Comparison of ENCODE assay signal across 19 cellular contexts in genomic region chr2:31805688-31806087, GRCh38.
A peak's percentile ranks its signal among the peaks of the same experiment; 100 is the strongest.
DNase-seq lines count a peak whose midpoint lies in the region; ATAC-seq, FAIRE-seq and TF ChIP-seq lines count a peak whose summit lies in the region.
"Had no signal": no experiment of that assay in that cellular context is flagged by ENCODE, and none has a peak within 500 bp of the region (broad histone marks: within the 10 kb centered on the region; RNA-seq: fewer than 3 reads in every experiment).

No MANE protein-coding gene starts in this region.

- intact Hi-C loops in endothelial cell of umbilical vein (cut with micrococcal nuclease): no loop called here

- H3K9me3 ChIP-seq in HEK293 (ENCODE audit: control insufficient read depth, insufficient read depth, low read depth, low read length) (no peaks in the 10 kb centered on the region), endothelial cell of umbilical vein (replicated peaks; ENCODE audit: control insufficient read depth, insufficient read depth, low read length) (no peaks in the 10 kb centered on the region), trophoblast cell (ENCODE audit: insufficient read depth, low read depth, low read length) (peaks cover 4% of the 10 kb centered on the region)

- H4K12ac ChIP-seq in trophoblast cell (ENCODE audit: low read depth, low read length): no peak overlapping the region

- FAIRE-seq in endothelial cell of umbilical vein (lab: Jason Lieb, UNC): no peak
- FAIRE-seq: GM19239, H54 had no signal

- POLR2A ChIA-PET in HEK293 (lab: Yijun Ruan, JAX) (interaction anchor here (0.7 kb wide), 1 partner anchor 104 kb away, joined by 4 read pairs; no protein-coding TSS in a partner anchor), WTC11 (lab: Charles Lee) (no interaction called here), endothelial cell of umbilical vein (lab: Charles Lee) (no interaction called here)

- H3K9ac ChIP-seq in endothelial cell of umbilical vein (replicated peaks; ENCODE audit: extremely low read depth, insufficient read depth, low read length) (no peak overlapping the region), trophoblast cell (ENCODE audit: low read length) (peak overlapping the region; percentile 59)
- H3K9ac ChIP-seq: BLaER1 treated with 17β-estradiol and CSF1 and Interleukin-3, amounts not matched to agents 10 nM and 100 nM; GM23248 had no signal

- H3K18ac ChIP-seq in trophoblast cell (ENCODE audit: low read length): no peak overlapping the region

- H3K4me3 ChIP-seq in HEK293 (ENCODE audit: low read depth, low read length) (no peak overlapping the region), endothelial cell of umbilical vein (replicated peaks in 1 of 3; ENCODE audit: insufficient read depth in 1 of 3, low read depth in 1 of 3, low read length in 3 of 3) (no peak overlapping the region), trophoblast cell (ENCODE audit: low read depth, low read length) (peak overlapping the region; percentile 63)
- H3K4me3 ChIP-seq: BLaER1 treated with 17β-estradiol and CSF1 and Interleukin-3, amounts not matched to agents 10 nM and 100 nM; GM23248 had no signal

- no peak overlapping the region for H4K91ac ChIP-seq in trophoblast cell (ENCODE audit: low read depth, low read length)

- no peak overlapping the region for H2BK5ac ChIP-seq in trophoblast cell (ENCODE audit: low read depth, low read length, poor library complexity)

- H2BK120ac ChIP-seq in trophoblast cell (ENCODE audit: insufficient read depth, low read length, poor library complexity): no peak overlapping the region

- no peaks in the 10 kb centered on the region for H3K4me1 ChIP-seq in HEK293 (ENCODE audit: control insufficient read depth, insufficient read depth, low read length)
- H3K4me1 ChIP-seq in endothelial cell of umbilical vein (ENCODE audit: control insufficient read depth, extremely low read depth, insufficient read depth, low read length): no peaks in the 10 kb centered on the region
- H3K4me1 ChIP-seq in trophoblast cell (ENCODE audit: control insufficient read depth in 1 of 2, insufficient read depth in 2 of 2, low read length in 2 of 2): no peaks in the 10 kb centered on the region
- H3K4me1 ChIP-seq: BLaER1 treated with 17β-estradiol and CSF1 and Interleukin-3, amounts not matched to agents 10 nM and 100 nM had no signal

- H3K4me2 ChIP-seq in endothelial cell of umbilical vein (ENCODE audit: insufficient read depth, low read length) (no peak overlapping the region), trophoblast cell (ENCODE audit: low read length) (no peak overlapping the region)
- H3K4me2 ChIP-seq: BLaER1 treated with 17β-estradiol and CSF1 and Interleukin-3, amounts not matched to agents 10 nM and 100 nM had no signal

- H2AK5ac ChIP-seq in trophoblast cell (ENCODE audit: low read length): no peak overlapping the region

- no peaks in the 10 kb centered on the region for H4K20me1 ChIP-seq in endothelial cell of umbilical vein (replicated peaks; ENCODE audit: control insufficient read depth, extremely low read depth, insufficient read depth, low read length)
- H4K20me1 ChIP-seq: BLaER1 treated with 17β-estradiol and CSF1 and Interleukin-3, amounts not matched to agents 10 nM and 100 nM had no signal

- WGBS in trophoblast cell (ENCODE audit: extremely low coverage, insufficient coverage, insufficient read length): no CpG with 5 or more reads among the region's 16 CpGs

- dilution Hi-C loops in endothelial cell of umbilical vein (cut with MboI; ENCODE audit: extremely low pct_ligation_motif_present, low sequenced_read_pairs): no loop called here

- no peak for DNase-seq in WTC11 (ENCODE audit: low spot score)
- no peak for DNase-seq in endothelial cell of umbilical vein (ENCODE audit: low read depth, low spot score)
- DNase-seq in trophoblast cell: no peak
- no peak for DNase-seq in activated T-cell treated with anti-CD3 and anti-CD28 coated beads, Interleukin-2, amount 50 U/mL, for 24 hours
- DNase-seq in kidney glomerular epithelial cell (lab: John Stamatoyannopoulos, UW): no peak
- DNase-seq: Calu3; CD8-positive, alpha-beta T cell; DMS79 treated with DMSO at 0.1 percent for 48 hours; GF-D8; GM23248; KBM-7 had no signal

- H3K27me3 Mint-ChIP-seq in WTC11 (ENCODE audit: low read depth): peaks cover 3% of the 10 kb centered on the region; the same call in 1 of the 2 replicates
- H3K27me3 Mint-ChIP-seq in activated T-cell treated with anti-CD3 and anti-CD28 coated beads, Interleukin-2, amount 50 U/mL, for 24 hours: peaks cover 8% of the 10 kb centered on the region
- H3K27me3 Mint-ChIP-seq: IgD-negative memory B cell had no signal

- H3K27ac ChIP-seq in HEK293 (ENCODE audit: extremely low read depth, low read depth, low read length) (no peak overlapping the region), endothelial cell of umbilical vein (ENCODE audit: insufficient read depth, low read depth, low read length) (no peak overlapping the region), trophoblast cell (ENCODE audit: low read depth, low read length) (no peak overlapping the region)
- H3K27ac ChIP-seq: BLaER1 treated with 17β-estradiol and CSF1 and Interleukin-3, amounts not matched to agents 10 nM and 100 nM; GM23248 had no signal

- H3K4me3 Mint-ChIP-seq in WTC11: no peak overlapping the region
- H3K4me3 Mint-ChIP-seq in activated T-cell treated with anti-CD3 and anti-CD28 coated beads, Interleukin-2, amount 50 U/mL, for 24 hours: no peak overlapping the region
- H3K4me3 Mint-ChIP-seq: B cell; CD8-positive, alpha-beta T cell; IgD-negative memory B cell had no signal

- H3K79me2 ChIP-seq in endothelial cell of umbilical vein (ENCODE audit: control insufficient read depth, insufficient read depth, low read length): no peaks in the 10 kb centered on the region
- no peaks in the 10 kb centered on the region for H3K79me2 ChIP-seq in trophoblast cell (ENCODE audit: control insufficient read depth, insufficient read depth, low read length, poor library complexity)

- H3K4me1 Mint-ChIP-seq in WTC11: peaks cover 6% of the 10 kb centered on the region
- H3K4me1 Mint-ChIP-seq in activated T-cell treated with anti-CD3 and anti-CD28 coated beads, Interleukin-2, amount 50 U/mL, for 24 hours (ENCODE audit: low read depth): peaks cover 6% of the 10 kb centered on the region
- H3K4me1 Mint-ChIP-seq: B cell, IgD-negative memory B cell had no signal

- H3K23ac ChIP-seq in trophoblast cell (ENCODE audit: low read length): peak overlapping the region; percentile 2

- H3K27ac Mint-ChIP-seq in WTC11: peak overlapping the region; percentile 58; the same call in 1 of the 2 replicates
- H3K27ac Mint-ChIP-seq in activated T-cell treated with anti-CD3 and anti-CD28 coated beads, Interleukin-2, amount 50 U/mL, for 24 hours: no peak overlapping the region
- H3K27ac Mint-ChIP-seq: B cell; CD8-positive, alpha-beta T cell; IgD-negative memory B cell had no signal

- no peak overlapping the region for H3K4ac ChIP-seq in trophoblast cell (ENCODE audit: low read depth, low read length)

- H3K79me1 ChIP-seq in trophoblast cell (ENCODE audit: low read length): no peaks in the 10 kb centered on the region

- TF ChIP-seq CTCF in HEK293 (tag by site-specific recombination; IDR thresholded peaks at IDR 0.05) (no peak), WTC11 (IDR thresholded peaks at IDR 0.05) (no peak), endothelial cell of umbilical vein (IDR thresholded peaks at IDR 0.05; ENCODE audit: extremely low read depth in 1 of 2, insufficient read depth in 1 of 2, low read depth in 1 of 2, low read length in 2 of 2) (no peak)

- H3K27me3 ChIP-seq in endothelial cell of umbilical vein (ENCODE audit: control insufficient read depth in 2 of 2, insufficient read depth in 2 of 2, low read length in 2 of 2) (no peaks in the 10 kb centered on the region), trophoblast cell (ENCODE audit: insufficient read depth, low read length) (no peaks in the 10 kb centered on the region)
- H3K27me3 ChIP-seq: BLaER1 treated with 17β-estradiol and CSF1 and Interleukin-3, amounts not matched to agents 10 nM and 100 nM had no signal

- TF ChIP-seq POLR2A in endothelial cell of umbilical vein (IDR thresholded peaks at IDR 0.05; ENCODE audit: low read depth, low read length): no peak

- no peaks in the 10 kb centered on the region for H3K36me3 Mint-ChIP-seq in WTC11
- H3K36me3 Mint-ChIP-seq in activated T-cell treated with anti-CD3 and anti-CD28 coated beads, Interleukin-2, amount 50 U/mL, for 24 hours (ENCODE audit: low read depth): no peaks in the 10 kb centered on the region
- H3K36me3 Mint-ChIP-seq: CD8-positive, alpha-beta T cell; IgD-negative memory B cell had no signal

- H2BK12ac ChIP-seq in trophoblast cell (ENCODE audit: low read length): no peak overlapping the region

- no peaks in the 10 kb centered on the region for H3K9me1 ChIP-seq in endothelial cell of umbilical vein (replicated peaks; ENCODE audit: control insufficient read depth, extremely low read depth, insufficient read depth, low read length)

- no peak overlapping the region for H3K14ac ChIP-seq in trophoblast cell (ENCODE audit: low read length)

- H3K9me3 Mint-ChIP-seq in WTC11: no peaks in the 10 kb centered on the region
- H3K9me3 Mint-ChIP-seq in activated T-cell treated with anti-CD3 and anti-CD28 coated beads, Interleukin-2, amount 50 U/mL, for 24 hours: no peaks in the 10 kb centered on the region
- H3K9me3 Mint-ChIP-seq: CD8-positive, alpha-beta T cell; IgD-negative memory B cell had no signal

- H2AFZ ChIP-seq in endothelial cell of umbilical vein (ENCODE audit: low read depth, low read length) (no peak overlapping the region), trophoblast cell (ENCODE audit: insufficient read depth, low read length, poor library complexity) (no peak overlapping the region)
- H2AFZ ChIP-seq: GM23248 had no signal

- H4K8ac ChIP-seq in trophoblast cell (ENCODE audit: low read depth, low read length): no peak overlapping the region

- BruUV-seq in endothelial cell of umbilical vein (replicated peaks; lab: Mats Ljungman, UMichigan): no TSS peak

- no peaks in the 10 kb centered on the region for H3K36me3 ChIP-seq in HEK293 (ENCODE audit: control insufficient read depth in 2 of 2, insufficient read depth in 1 of 2, low read length in 2 of 2)
- H3K36me3 ChIP-seq in endothelial cell of umbilical vein (ENCODE audit: control insufficient read depth in 2 of 2, extremely low read depth in 1 of 2, insufficient read depth in 2 of 2, low read length in 2 of 2): no peaks in the 10 kb centered on the region
- no peaks in the 10 kb centered on the region for H3K36me3 ChIP-seq in trophoblast cell (ENCODE audit: control insufficient read depth in 1 of 2, insufficient read depth in 2 of 2, low read length in 2 of 2)
- H3K36me3 ChIP-seq: BLaER1 treated with 17β-estradiol and CSF1 and Interleukin-3, amounts not matched to agents 10 nM and 100 nM had no signal

- ATAC-seq in WTC11 (no peak), HG03097 (IDR thresholded peaks at IDR 0.05; ENCODE audit: low FRiP score, unreplicated experiment) (no peak)
- ATAC-seq: CD8-positive, alpha-beta T cell; HCT116 had no signal

- CTCF ChIA-PET in HEK293 (lab: Yijun Ruan, JAX) (no interaction called here), WTC11 (lab: Charles Lee) (no interaction called here), endothelial cell of umbilical vein (lab: Charles Lee) (no interaction called here)

TF ChIP-seq in WTC11, 78 proteins besides CTCF, POLR2A, EP300 and RAD21 (continues in another document):
- TF ChIP-seq JUN (CRISPR knock-in tag; IDR thresholded peaks at IDR 0.05): no peak

TF ChIP-seq in endothelial cell of umbilical vein, 7 proteins besides CTCF, POLR2A, EP300 and RAD21 (continues in another document):
- no peak for TF ChIP-seq JUN (IDR thresholded peaks at IDR 0.05; ENCODE audit: borderline replicate concordance, insufficient read depth, insufficient read length, low read depth)
